10 cellular contexts compared by ENCODE assay signal in genomic region chr1:22089134-22089571, GRCh38. TPM values are rescaled to one million over a fixed set of nuclear protein-coding genes. Genes with fewer than 3 reads are reported as not detected.
A peak's percentile ranks its signal among the peaks of the same experiment; 100 is the strongest.
DNase-seq lines count a peak whose midpoint lies in the region; ATAC-seq and TF ChIP-seq lines count a peak whose summit lies in the region.
"Had no signal": no experiment of that assay in that cellular context is flagged by ENCODE, and none has a peak within 500 bp of the region (broad histone marks: within the 10 kb centered on the region; RNA-seq: fewer than 3 reads in every experiment).

No MANE protein-coding gene starts in this region.

- H3K9me2 ChIP-seq in OCI-LY7 (ENCODE audit: insufficient read depth, low read length), result no peaks in the 10 kb centered on the region

- 84 to 94% methylated on average over 2 to 3 of the region's 3 CpGs for WGBS in endodermal cell (ENCODE audit: insufficient coverage in 1 of 2, insufficient read length in 1 of 2), 2 experiments
- 58% methylated on average over 3 of the region's 3 CpGs for WGBS in prostate gland

- no peak overlapping the region for H3K9ac ChIP-seq in endodermal cell (ENCODE audit: extremely low read depth, low read length, poor library complexity, severe bottlenecking)

- H3K27ac Mint-ChIP-seq in activated CD4-positive, alpha-beta T cell treated with anti-CD3 and anti-CD28 coated beads, Interleukin-2, amount 10 ng/mL, durations not matched to agents 7 days and 5 days, result peak overlapping the region; percentile 47
- peak overlapping the region; percentile 88 for H3K27ac Mint-ChIP-seq in endodermal cell
- peak overlapping the region; percentile 70 for H3K27ac Mint-ChIP-seq in stimulated activated memory B cell treated with anti-CD40 and anti-IgM and Interleukin-4, amounts not matched to agents 10 μg/mL and 1 μg/mL and 100 μg/mL, for 72 hours

- peaks cover 43% of the 10 kb centered on the region for H4K20me1 ChIP-seq in OCI-LY7 (ENCODE audit: insufficient read depth, low read length)

- TF ChIP-seq CTCF in OCI-LY7 (conservative IDR thresholded peaks at IDR 0.05; ENCODE audit: low read length) (no peak), endodermal cell (conservative IDR thresholded peaks at IDR 0.05) (no peak), prostate gland (IDR thresholded peaks at IDR 0.05) (no peak)

- H3K4me3 ChIP-seq in OCI-LY7 (ENCODE audit: low read depth, low read length, poor library complexity, severe bottlenecking), result no peak overlapping the region
- H3K4me3 ChIP-seq in endodermal cell (ENCODE audit: low read length), result peak overlapping the region; percentile 59
- H3K4me3 ChIP-seq in prostate gland, result no peak overlapping the region

- H3K36me3 ChIP-seq in OCI-LY7 (ENCODE audit: insufficient read depth, low read length), result peaks cover 90% of the 10 kb centered on the region
- H3K36me3 ChIP-seq in endodermal cell (ENCODE audit: control insufficient read depth, insufficient read depth, low read length), result peaks cover 92% of the 10 kb centered on the region
- H3K36me3 ChIP-seq in prostate gland, result peaks cover 0 to 3% of the 10 kb centered on the region in 2 donors

- DNase-seq in activated CD4-positive, alpha-beta T cell treated with anti-CD3 and anti-CD28 coated beads, Interleukin-2, amount 10 ng/mL, durations not matched to agents 7 days and 5 days, result no peak
- DNase-seq in activated CD4-positive, alpha-beta T cell treated with anti-CD3 and anti-CD28 coated beads for 4 hours, result no peak
- DNase-seq in OCI-LY7 (ENCODE audit: low spot score) (no peak), endodermal cell (no peak), islet precursor cell (no peak), activated gamma-delta T cell (lab: John Stamatoyannopoulos, UW) (no peak), prostate gland (ENCODE audit: low spot score) (no peak)
- DNase-seq: retina had no signal

- H3K79me2 ChIP-seq in OCI-LY7 (ENCODE audit: insufficient read depth, low read depth, low read length), result peaks cover 56% of the 10 kb centered on the region

- CTCF ChIA-PET in activated CD4-positive, alpha-beta T cell treated with anti-CD3 and anti-CD28 coated beads, Interleukin-2, amount 10 ng/mL, durations not matched to agents 7 days and 5 days (lab: Charles Lee), result interaction anchor here (1.8 kb wide), 1 partner anchor 17 kb away, joined by 5 read pairs; no protein-coding TSS in a partner anchor
- CTCF ChIA-PET in OCI-LY7 (lab: Charles Lee; ENCODE audit: unreplicated experiment), result no interaction called here

- H3K27me3 Mint-ChIP-seq in activated CD4-positive, alpha-beta T cell treated with anti-CD3 and anti-CD28 coated beads, Interleukin-2, amount 10 ng/mL, durations not matched to agents 7 days and 5 days, result no peaks in the 10 kb centered on the region
- no peaks in the 10 kb centered on the region for H3K27me3 Mint-ChIP-seq in endodermal cell (ENCODE audit: insufficient read depth)
- H3K27me3 Mint-ChIP-seq in stimulated activated memory B cell treated with anti-CD40 and anti-IgM and Interleukin-4, amounts not matched to agents 10 μg/mL and 1 μg/mL and 100 μg/mL, for 72 hours, result no peaks in the 10 kb centered on the region

- no peak for ATAC-seq in stimulated activated memory B cell treated with anti-CD40 and anti-IgM and Interleukin-4, amounts not matched to agents 10 μg/mL and 1 μg/mL and 100 μg/mL, for 72 hours
- ATAC-seq: HepG2 had no signal

- H3K27ac ChIP-seq in OCI-LY7 (ENCODE audit: low read depth, low read length, poor library complexity, severe bottlenecking), result no peak overlapping the region
- no peak overlapping the region for H3K27ac ChIP-seq in endodermal cell (ENCODE audit: low read depth, low read length)
- no peak overlapping the region for H3K27ac ChIP-seq in prostate gland

- no TSS peak for BruUV-seq in OCI-LY7 (replicated peaks; lab: Mats Ljungman, UMichigan)

- peaks cover 86% of the 10 kb centered on the region for H3K4me1 Mint-ChIP-seq in activated CD4-positive, alpha-beta T cell treated with anti-CD3 and anti-CD28 coated beads, Interleukin-2, amount 10 ng/mL, durations not matched to agents 7 days and 5 days
- H3K4me1 Mint-ChIP-seq in endodermal cell, result peaks cover 34% of the 10 kb centered on the region
- H3K4me1 Mint-ChIP-seq in stimulated activated memory B cell treated with anti-CD40 and anti-IgM and Interleukin-4, amounts not matched to agents 10 μg/mL and 1 μg/mL and 100 μg/mL, for 72 hours, result peaks cover 78% of the 10 kb centered on the region

- H3K4me2 ChIP-seq in OCI-LY7 (ENCODE audit: low read length), result peak overlapping the region; percentile 38

- peaks cover 52% of the 10 kb centered on the region for H3K4me1 ChIP-seq in OCI-LY7 (ENCODE audit: insufficient read depth, low read length, poor library complexity, severe bottlenecking)
- peaks cover 11% of the 10 kb centered on the region for H3K4me1 ChIP-seq in endodermal cell (ENCODE audit: control insufficient read depth, insufficient read depth, low read length)
- H3K4me1 ChIP-seq in prostate gland (replicated peaks), result peaks cover 3% of the 10 kb centered on the region

- H3K9me3 ChIP-seq in OCI-LY7 (ENCODE audit: low read length), result no peaks in the 10 kb centered on the region
- H3K9me3 ChIP-seq in endodermal cell (ENCODE audit: control insufficient read depth, low read length), result no peaks in the 10 kb centered on the region
- H3K9me3 ChIP-seq in prostate gland, result no peaks in the 10 kb centered on the region

- TF ChIP-seq POLR2A in prostate gland (IDR thresholded peaks at IDR 0.05), result no peak

- H3K27me3 ChIP-seq in endodermal cell (ENCODE audit: control insufficient read depth, insufficient read depth, low read length, poor library complexity, severe bottlenecking) (no peaks in the 10 kb centered on the region), prostate gland (replicated peaks; ENCODE audit: insufficient read depth) (no peaks in the 10 kb centered on the region)

- POLR2A ChIA-PET in activated CD4-positive, alpha-beta T cell treated with anti-CD3 and anti-CD28 coated beads, Interleukin-2, amount 10 ng/mL, durations not matched to agents 7 days and 5 days (lab: Charles Lee), result no interaction called here
- POLR2A ChIA-PET in OCI-LY7 (lab: Charles Lee), result no interaction called here

- H2AFZ ChIP-seq in OCI-LY7 (ENCODE audit: low read length), result no peak overlapping the region

- intact Hi-C loops in OCI-LY7 (cut with micrococcal nuclease; ENCODE audit: unreplicated experiment) (no loop called here), prostate gland (cut with DNase I) (no loop called here)

- H3K9me3 Mint-ChIP-seq in activated CD4-positive, alpha-beta T cell treated with anti-CD3 and anti-CD28 coated beads, Interleukin-2, amount 10 ng/mL, durations not matched to agents 7 days and 5 days, result no peaks in the 10 kb centered on the region
- no peaks in the 10 kb centered on the region for H3K9me3 Mint-ChIP-seq in endodermal cell
- no peaks in the 10 kb centered on the region for H3K9me3 Mint-ChIP-seq in stimulated activated memory B cell treated with anti-CD40 and anti-IgM and Interleukin-4, amounts not matched to agents 10 μg/mL and 1 μg/mL and 100 μg/mL, for 72 hours

- H3K4me3 Mint-ChIP-seq in activated CD4-positive, alpha-beta T cell treated with anti-CD3 and anti-CD28 coated beads, Interleukin-2, amount 10 ng/mL, durations not matched to agents 7 days and 5 days, result peak overlapping the region; percentile 46
- no peak overlapping the region for H3K4me3 Mint-ChIP-seq in endodermal cell
- H3K4me3 Mint-ChIP-seq in stimulated activated memory B cell treated with anti-CD40 and anti-IgM and Interleukin-4, amounts not matched to agents 10 μg/mL and 1 μg/mL and 100 μg/mL, for 72 hours, result peak overlapping the region; percentile 4

- H3K36me3 Mint-ChIP-seq in activated CD4-positive, alpha-beta T cell treated with anti-CD3 and anti-CD28 coated beads, Interleukin-2, amount 10 ng/mL, durations not matched to agents 7 days and 5 days (ENCODE audit: low read depth), result peaks cover 75% of the 10 kb centered on the region
- peaks cover 70% of the 10 kb centered on the region for H3K36me3 Mint-ChIP-seq in endodermal cell (ENCODE audit: low read depth)
- H3K36me3 Mint-ChIP-seq in stimulated activated memory B cell treated with anti-CD40 and anti-IgM and Interleukin-4, amounts not matched to agents 10 μg/mL and 1 μg/mL and 100 μg/mL, for 72 hours, result peaks cover 69% of the 10 kb centered on the region

RNA-seq across cellular contexts. Expression of gene CDC42, which starts 36.6 kb away (rescaled TPM):
- total RNA-seq in activated CD4-positive, alpha-beta T cell treated with anti-CD3 and anti-CD28 coated beads, Interleukin-2, amount 10 ng/mL, durations not matched to agents 7 days and 5 days, result 100 to 1,000 TPM; 378 to 413 TPM
- total RNA-seq in OCI-LY7 (2014; rRNA removed; shearing (Covaris generic)), result 109 and 120 TPM in 2 replicates
- total RNA-seq in OCI-LY7 (2022), result 157 and 163 TPM in 2 replicates
- 100 to 1,000 TPM; 274 to 283 TPM for total RNA-seq in endodermal cell
- polyA plus RNA-seq in endodermal cell (2013, experiment 1 of 2), result 237 TPM
- polyA plus RNA-seq in endodermal cell (2013, experiment 2 of 2), result 233 TPM
- total RNA-seq in prostate gland, result 100 to 1,000 TPM; 164 to 182 TPM

RNA-seq across cellular contexts. Expression of gene WNT4, which starts 53.7 kb away (rescaled TPM):
- total RNA-seq in activated CD4-positive, alpha-beta T cell treated with anti-CD3 and anti-CD28 coated beads, Interleukin-2, amount 10 ng/mL, durations not matched to agents 7 days and 5 days, result not detected
- not detected in 2 replicates for total RNA-seq in OCI-LY7 (2014; rRNA removed; shearing (Covaris generic))
- not detected in 2 replicates for total RNA-seq in OCI-LY7 (2022)
- under 1 TPM in 1 of 2 donors, not detected in 1; 0.44 TPM for total RNA-seq in endodermal cell
- polyA plus RNA-seq in endodermal cell (2013, experiment 1 of 2), result 9.7 TPM
- 8.9 TPM for polyA plus RNA-seq in endodermal cell (2013, experiment 2 of 2)
- 1 to 10 TPM; 3.0 to 3.4 TPM for total RNA-seq in prostate gland
- total RNA-seq: HepG2 had no signal
- polyA plus RNA-seq: HepG2 had no signal
